In the genomic region with DNA sequence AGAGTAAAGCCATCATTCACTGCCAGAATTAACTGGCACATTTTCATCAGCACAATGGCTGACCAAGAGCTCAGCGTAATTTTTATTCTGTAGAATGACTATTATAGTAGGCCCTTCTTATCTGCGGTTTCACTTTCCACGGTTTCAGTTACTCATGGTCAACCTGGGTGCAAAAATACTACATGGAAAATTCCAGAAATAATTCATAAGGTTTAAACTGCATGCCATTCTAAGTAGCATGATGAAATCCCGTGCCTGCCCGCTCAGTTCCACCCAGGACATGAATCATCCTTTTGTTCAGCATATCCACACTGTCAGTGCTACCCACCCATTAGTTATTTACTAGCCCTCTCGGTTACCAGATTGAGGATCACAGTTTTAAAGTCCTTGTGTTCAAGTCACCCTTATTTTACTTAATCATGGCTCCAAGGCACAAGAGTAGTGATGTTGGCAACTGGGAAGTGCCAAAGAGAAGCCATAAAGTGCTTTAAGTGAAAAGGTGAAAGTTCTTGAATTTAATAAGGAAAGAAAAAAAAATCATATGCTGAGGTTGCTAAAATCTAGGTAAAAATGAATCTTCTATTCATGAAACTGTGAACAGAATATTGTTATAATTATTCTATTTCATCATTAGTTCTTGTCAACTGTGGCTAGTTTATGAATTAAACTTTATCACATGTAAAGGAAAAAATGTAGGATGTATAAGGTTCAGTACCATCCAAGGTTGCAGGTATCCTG, we compare ENCODE assay signal across 11 cellular contexts.
DNase-seq lines count a peak whose midpoint lies in the region; ATAC-seq and TF ChIP-seq lines count a peak whose summit lies in the region.
"Had no signal": no experiment of that assay in that cellular context is flagged by ENCODE, and none has a peak within 500 bp of the region (broad histone marks: within the 10 kb centered on the region; RNA-seq: fewer than 3 reads in every experiment).

No MANE protein-coding gene starts in this region.

- H4K20me1 ChIP-seq in GM23338 (replicated peaks; ENCODE audit: insufficient read depth), result no peaks in the 10 kb centered on the region

- TF ChIP-seq CTCF in GM23338 (conservative IDR thresholded peaks at IDR 0.05; ENCODE audit: low read depth in 2 of 2), result no peak
- TF ChIP-seq CTCF in WTC11 (IDR thresholded peaks at IDR 0.05), result no peak

- POLR2A ChIA-PET in WTC11 (lab: Charles Lee), result no interaction called here

- H3K4me1 Mint-ChIP-seq in dendritic cell treated with granulocyte-macrophage colony-stimulating factor and Interleukin-4, amounts not matched to agents 40 ng/mL and 50 ng/mL, for 4 days (ENCODE audit: low read depth), result peaks cover 14% of the 10 kb centered on the region
- H3K4me1 Mint-ChIP-seq in stimulated activated effector memory CD8-positive, alpha-beta T cell treated with anti-CD3 and anti-CD28 coated beads, Interleukin-12 subunit alpha, Interleukin-12 subunit beta, amount 100 ng/mL, for 72 hours, result no peaks in the 10 kb centered on the region
- H3K4me1 Mint-ChIP-seq in GM23338 (no peaks in the 10 kb centered on the region; the same call in 2 of the 3 replicates), WTC11 (no peaks in the 10 kb centered on the region)
- H3K4me1 Mint-ChIP-seq: stimulated activated naive CD8-positive, alpha-beta T cell treated with anti-CD3 and anti-CD28 coated beads, Interleukin-15, amount 100 ng/mL, for 72 hours had no signal

- no peaks in the 10 kb centered on the region; the same call in 1 of the 2 replicates for H3K79me2 ChIP-seq in GM23338 (replicated peaks; ENCODE audit: insufficient read depth)

- no peaks in the 10 kb centered on the region for H3K27me3 ChIP-seq in GM23338 (ENCODE audit: insufficient read depth)

- CTCF ChIA-PET in WTC11 (lab: Charles Lee), result no interaction called here

- H2AFZ ChIP-seq in GM23338, result no peak overlapping the region

- no peak for ATAC-seq in HG02938 (IDR thresholded peaks at IDR 0.05; ENCODE audit: unreplicated experiment)
- no peak for ATAC-seq in stimulated activated effector memory CD8-positive, alpha-beta T cell treated with anti-CD3 and anti-CD28 coated beads, Interleukin-12 subunit alpha, Interleukin-12 subunit beta, amount 100 ng/mL, for 72 hours
- ATAC-seq in GM23338, result no peak
- no peak for ATAC-seq in WTC11
- ATAC-seq: stimulated activated naive CD8-positive, alpha-beta T cell treated with anti-CD3 and anti-CD28 coated beads, Interleukin-15, amount 100 ng/mL, for 72 hours had no signal

- DNase-seq in Ammon's horn (ENCODE audit: low spot score), result peak; percentile 73
- peak; percentile 32 for DNase-seq in MV-4-11 (lab: John Stamatoyannopoulos, UW)
- peak; percentile 48 for DNase-seq in midbrain (lab: John Stamatoyannopoulos, UW)
- DNase-seq in stimulated activated effector memory CD8-positive, alpha-beta T cell treated with anti-CD3 and anti-CD28 coated beads, Interleukin-12 subunit alpha, Interleukin-12 subunit beta, amount 100 ng/mL, for 72 hours (ENCODE audit: low spot score in 2 of 2), result no peak
- DNase-seq in GM23338 (ENCODE audit: low spot score), result no peak
- DNase-seq in WTC11 (ENCODE audit: low spot score), result no peak
- DNase-seq: activated CD4-positive, alpha-beta T cell treated with anti-CD3 and anti-CD28 coated beads, Interleukin-2, amount 50 U/mL, for 1 hour; Caco-2; stimulated activated naive CD8-positive, alpha-beta T cell treated with anti-CD3 and anti-CD28 coated beads, Interleukin-15, amount 100 ng/mL, for 72 hours had no signal

- no peaks in the 10 kb centered on the region for H3F3A ChIP-seq in GM23338 (replicated peaks; ENCODE audit: low read depth)

- H3K36me3 ChIP-seq in GM23338 (ENCODE audit: insufficient read depth), result no peaks in the 10 kb centered on the region

- H3K4me2 ChIP-seq in GM23338, result no peak overlapping the region

- peak overlapping the region; percentile 52 for H3K27ac Mint-ChIP-seq in dendritic cell treated with granulocyte-macrophage colony-stimulating factor and Interleukin-4, amounts not matched to agents 40 ng/mL and 50 ng/mL, for 4 days
- H3K27ac Mint-ChIP-seq in stimulated activated effector memory CD8-positive, alpha-beta T cell treated with anti-CD3 and anti-CD28 coated beads, Interleukin-12 subunit alpha, Interleukin-12 subunit beta, amount 100 ng/mL, for 72 hours, result no peak overlapping the region
- no peak overlapping the region for H3K27ac Mint-ChIP-seq in GM23338
- H3K27ac Mint-ChIP-seq in WTC11, result no peak overlapping the region
- H3K27ac Mint-ChIP-seq: stimulated activated naive CD8-positive, alpha-beta T cell treated with anti-CD3 and anti-CD28 coated beads, Interleukin-15, amount 100 ng/mL, for 72 hours had no signal

- no peaks in the 10 kb centered on the region for H3K4me1 ChIP-seq in GM23338 (ENCODE audit: insufficient read depth)
- H3K4me1 ChIP-seq: Caco-2 had no signal

- H3K36me3 Mint-ChIP-seq in dendritic cell treated with granulocyte-macrophage colony-stimulating factor and Interleukin-4, amounts not matched to agents 40 ng/mL and 50 ng/mL, for 4 days (ENCODE audit: low read depth), result peaks cover 17% of the 10 kb centered on the region
- H3K36me3 Mint-ChIP-seq in stimulated activated effector memory CD8-positive, alpha-beta T cell treated with anti-CD3 and anti-CD28 coated beads, Interleukin-12 subunit alpha, Interleukin-12 subunit beta, amount 100 ng/mL, for 72 hours, result no peaks in the 10 kb centered on the region
- H3K36me3 Mint-ChIP-seq in GM23338 (ENCODE audit: low read depth) (no peaks in the 10 kb centered on the region), WTC11 (no peaks in the 10 kb centered on the region)

- intact Hi-C loops in dendritic cell treated with granulocyte-macrophage colony-stimulating factor and Interleukin-4, amounts not matched to agents 40 ng/mL and 50 ng/mL, for 4 days (cut with micrococcal nuclease), result no loop called here

- H3K4me3 ChIP-seq in GM23338, result no peak overlapping the region

- no peaks in the 10 kb centered on the region for H3K27me3 Mint-ChIP-seq in dendritic cell treated with granulocyte-macrophage colony-stimulating factor and Interleukin-4, amounts not matched to agents 40 ng/mL and 50 ng/mL, for 4 days
- no peaks in the 10 kb centered on the region for H3K27me3 Mint-ChIP-seq in GM23338 (ENCODE audit: insufficient read depth, low read depth, poor library complexity)
- no peaks in the 10 kb centered on the region for H3K27me3 Mint-ChIP-seq in WTC11 (ENCODE audit: low read depth)
- H3K27me3 Mint-ChIP-seq: stimulated activated naive CD8-positive, alpha-beta T cell treated with anti-CD3 and anti-CD28 coated beads, Interleukin-15, amount 100 ng/mL, for 72 hours had no signal

- no peaks in the 10 kb centered on the region for H3K9me2 ChIP-seq in GM23338 (ENCODE audit: insufficient read depth)

- H3K27ac ChIP-seq in GM23338 (ENCODE audit: low read depth), result no peak overlapping the region

- H3K9me3 Mint-ChIP-seq in dendritic cell treated with granulocyte-macrophage colony-stimulating factor and Interleukin-4, amounts not matched to agents 40 ng/mL and 50 ng/mL, for 4 days, result no peaks in the 10 kb centered on the region
- H3K9me3 Mint-ChIP-seq in stimulated activated effector memory CD8-positive, alpha-beta T cell treated with anti-CD3 and anti-CD28 coated beads, Interleukin-12 subunit alpha, Interleukin-12 subunit beta, amount 100 ng/mL, for 72 hours, result peaks cover 4% of the 10 kb centered on the region
- no peaks in the 10 kb centered on the region for H3K9me3 Mint-ChIP-seq in GM23338
- no peaks in the 10 kb centered on the region for H3K9me3 Mint-ChIP-seq in WTC11
- H3K9me3 Mint-ChIP-seq: stimulated activated naive CD8-positive, alpha-beta T cell treated with anti-CD3 and anti-CD28 coated beads, Interleukin-15, amount 100 ng/mL, for 72 hours had no signal

- H3K4me3 Mint-ChIP-seq in dendritic cell treated with granulocyte-macrophage colony-stimulating factor and Interleukin-4, amounts not matched to agents 40 ng/mL and 50 ng/mL, for 4 days, result no peak overlapping the region
- H3K4me3 Mint-ChIP-seq in stimulated activated effector memory CD8-positive, alpha-beta T cell treated with anti-CD3 and anti-CD28 coated beads, Interleukin-12 subunit alpha, Interleukin-12 subunit beta, amount 100 ng/mL, for 72 hours, result no peak overlapping the region
- H3K4me3 Mint-ChIP-seq in GM23338 (no peak overlapping the region), WTC11 (no peak overlapping the region)
- H3K4me3 Mint-ChIP-seq: stimulated activated naive CD8-positive, alpha-beta T cell treated with anti-CD3 and anti-CD28 coated beads, Interleukin-15, amount 100 ng/mL, for 72 hours had no signal

TF ChIP-seq in GM23338, 12 proteins besides CTCF, POLR2A, EP300 and RAD21 (continues in another document):
- TF ChIP-seq EZH2phosphoT487 (IDR thresholded peaks at IDR 0.05; ENCODE audit: unreplicated experiment) (no peak), POLR2AphosphoS5 (IDR thresholded peaks at IDR 0.05; ENCODE audit: low read depth) (no peak)

TF ChIP-seq in WTC11, 78 proteins besides CTCF, POLR2A, EP300 and RAD21 (continues in another document):
- TF ChIP-seq ZNF396 (CRISPR knock-in tag; IDR thresholded peaks at IDR 0.05; ENCODE audit: borderline replicate concordance), result no peak
- no peak for TF ChIP-seq ZBTB43 (CRISPR knock-in tag; IDR thresholded peaks at IDR 0.05)
- TF ChIP-seq ATF3 (CRISPR knock-in tag; conservative IDR thresholded peaks at IDR 0.05), result no peak
- TF ChIP-seq, protein P1, sequence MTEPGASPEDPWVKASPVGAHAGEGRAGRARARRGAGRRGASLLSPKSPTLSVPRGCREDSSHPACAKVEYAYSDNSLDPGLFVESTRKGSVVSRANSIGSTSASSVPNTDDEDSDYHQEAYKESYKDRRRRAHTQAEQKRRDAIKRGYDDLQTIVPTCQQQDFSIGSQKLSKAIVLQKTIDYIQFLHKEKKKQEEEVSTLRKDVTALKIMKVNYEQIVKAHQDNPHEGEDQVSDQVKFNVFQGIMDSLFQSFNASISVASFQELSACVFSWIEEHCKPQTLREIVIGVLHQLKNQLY (CRISPR knock-in tag; IDR thresholded peaks at IDR 0.05), result no peak
- TF ChIP-seq ZNF423 (CRISPR knock-in tag; IDR thresholded peaks at IDR 0.05), result no peak
- no peak for TF ChIP-seq NR1H2 (CRISPR knock-in tag; IDR thresholded peaks at IDR 0.05)
- no peak for TF ChIP-seq OVOL2 (CRISPR knock-in tag; IDR thresholded peaks at IDR 0.05; ENCODE audit: borderline replicate concordance)
- TF ChIP-seq TP53 (CRISPR knock-in tag; IDR thresholded peaks at IDR 0.05), result no peak

Comparison
In these comparisons a context has a peak if more than half of its experiments do, and no peak if none do; other contexts are left out.
1. DNase-seq: peak in Ammon's horn (single experiment), MV-4-11 (single experiment) and midbrain (single experiment); none in stimulated activated effector memory CD8-positive, alpha-beta T cell treated with anti-CD3 and anti-CD28 coated beads, Interleukin-12 subunit alpha, Interleukin-12 subunit beta, amount 100 ng/mL, for 72 hours (0 of 2), GM23338 (single experiment) and WTC11 (single experiment).